In genomic region chr9:74961496-74961895, GRCh38 we compare ENCODE assay signal across 20 cellular contexts. TPM values are rescaled to one million over a fixed set of nuclear protein-coding genes. Genes with fewer than 3 reads are reported as not detected.
DNase-seq lines count a peak whose midpoint lies in the region; ATAC-seq and TF ChIP-seq lines count a peak whose summit lies in the region.
"Had no signal": no experiment of that assay in that cellular context is flagged by ENCODE, and none has a peak within 500 bp of the region (broad histone marks: within the 10 kb centered on the region; RNA-seq: fewer than 3 reads in every experiment).

No MANE protein-coding gene starts in this region.

- no peak overlapping the region for H3K4me3 Mint-ChIP-seq in activated T-cell treated with anti-CD3 and anti-CD28 coated beads, Interleukin-2, amount 50 U/mL, for 72 hours
- no peak overlapping the region for H3K4me3 Mint-ChIP-seq in activated T-cell treated with anti-CD3 and anti-CD28 coated beads, Interleukin-2, amount 50 U/mL, for 4 hours
- H3K4me3 Mint-ChIP-seq in endodermal cell = no peak overlapping the region
- H3K4me3 Mint-ChIP-seq in natural killer cell treated with Interleukin-12 subunit alpha and Interleukin-12 subunit beta and Interleukin-15 and Interleukin-18, amount 100 ng/mL, for 72 hours = no peak overlapping the region
- H3K4me3 Mint-ChIP-seq: B cell; CD4-positive, CD25-positive, alpha-beta regulatory T cell; CD8-positive, alpha-beta T cell; H9 had no signal

- no peak for DNase-seq in activated T-cell treated with anti-CD3 and anti-CD28 coated beads, Interleukin-2, amount 50 U/mL, for 72 hours
- DNase-seq in activated T-cell treated with anti-CD3 and anti-CD28 coated beads, Interleukin-2, amount 50 U/mL, for 4 hours = no peak
- DNase-seq in endodermal cell (no peak), activated gamma-delta T cell treated with Interleukin-2 at 50 U/mL for 16 hours (no peak)
- no peak for DNase-seq in natural killer cell treated with Interleukin-12 subunit alpha and Interleukin-12 subunit beta and Interleukin-15 and Interleukin-18, amount 100 ng/mL, for 72 hours (ENCODE audit: low spot score)
- DNase-seq: Caco-2; CD4-positive, CD25-positive, alpha-beta regulatory T cell; CD8-positive, alpha-beta T cell; DMS153; DND-41; GDM1; GM23248; H9 had no signal

- H3K9ac ChIP-seq in endodermal cell (ENCODE audit: extremely low read depth, low read length, poor library complexity, severe bottlenecking) = no peak overlapping the region
- H3K9ac ChIP-seq: BLaER1, GM23248 had no signal

- H3K4me3 ChIP-seq in endodermal cell (ENCODE audit: low read length) = peak overlapping the region; percentile 39
- H3K4me3 ChIP-seq: BLaER1, GM12878, GM23248 had no signal

- H3K27me3 ChIP-seq in endodermal cell (ENCODE audit: control insufficient read depth, insufficient read depth, low read length, poor library complexity, severe bottlenecking) = no peaks in the 10 kb centered on the region
- H3K27me3 ChIP-seq: BLaER1 had no signal

- no peaks in the 10 kb centered on the region for H3K36me3 ChIP-seq in endodermal cell (ENCODE audit: control insufficient read depth, insufficient read depth, low read length)

- H3K4me1 ChIP-seq in endodermal cell (ENCODE audit: control insufficient read depth, insufficient read depth, low read length) = no peaks in the 10 kb centered on the region
- H3K4me1 ChIP-seq: BLaER1, Caco-2 had no signal

- WGBS in endodermal cell (ENCODE audit: insufficient coverage in 1 of 2, insufficient read length in 1 of 2), 2 experiments = 94% methylated on average over 1 of the region's 1 CpG; no CpG with 5 or more reads in 1 of the 2 experiments

- H3K27ac ChIP-seq in endodermal cell (ENCODE audit: low read depth, low read length) = no peak overlapping the region
- H3K27ac ChIP-seq: 22Rv1, BLaER1, C4-2B, GM23248 had no signal

- H3K27ac Mint-ChIP-seq in activated T-cell treated with anti-CD3 and anti-CD28 coated beads, Interleukin-2, amount 50 U/mL, for 72 hours = peak overlapping the region; percentile 48
- H3K27ac Mint-ChIP-seq in endodermal cell = no peak overlapping the region
- peak overlapping the region; percentile 1 to 65 for H3K27ac Mint-ChIP-seq in natural killer cell treated with Interleukin-12 subunit alpha and Interleukin-12 subunit beta and Interleukin-15 and Interleukin-18, amount 100 ng/mL, for 72 hours
- H3K27ac Mint-ChIP-seq: B cell; CD4-positive, CD25-positive, alpha-beta regulatory T cell; CD8-positive, alpha-beta T cell; H9 had no signal

- no peak for TF ChIP-seq CTCF in endodermal cell (conservative IDR thresholded peaks at IDR 0.05)

- H3K9me3 Mint-ChIP-seq in activated T-cell treated with anti-CD3 and anti-CD28 coated beads, Interleukin-2, amount 50 U/mL, for 72 hours = peaks cover 6 to 7% of the 10 kb centered on the region in 2 donors
- H3K9me3 Mint-ChIP-seq in activated T-cell treated with anti-CD3 and anti-CD28 coated beads, Interleukin-2, amount 50 U/mL, for 4 hours = peaks cover 26% of the 10 kb centered on the region
- peaks cover 23% of the 10 kb centered on the region for H3K9me3 Mint-ChIP-seq in endodermal cell
- H3K9me3 Mint-ChIP-seq in natural killer cell treated with Interleukin-12 subunit alpha and Interleukin-12 subunit beta and Interleukin-15 and Interleukin-18, amount 100 ng/mL, for 72 hours = no peaks in the 10 kb centered on the region

- H3K36me3 Mint-ChIP-seq in activated T-cell treated with anti-CD3 and anti-CD28 coated beads, Interleukin-2, amount 50 U/mL, for 72 hours (ENCODE audit: insufficient read depth in 2 of 2) = peaks cover 13 to 20% of the 10 kb centered on the region in 2 donors
- H3K36me3 Mint-ChIP-seq in activated T-cell treated with anti-CD3 and anti-CD28 coated beads, Interleukin-2, amount 50 U/mL, for 4 hours (ENCODE audit: insufficient read depth) = peaks cover 34% of the 10 kb centered on the region
- H3K36me3 Mint-ChIP-seq in endodermal cell (ENCODE audit: low read depth) = peaks cover 22% of the 10 kb centered on the region
- peaks cover 6% of the 10 kb centered on the region for H3K36me3 Mint-ChIP-seq in natural killer cell treated with Interleukin-12 subunit alpha and Interleukin-12 subunit beta and Interleukin-15 and Interleukin-18, amount 100 ng/mL, for 72 hours

- ATAC-seq in activated T-cell treated with anti-CD3 and anti-CD28 coated beads, Interleukin-2, amount 50 U/mL, for 72 hours (replicated peaks in 1 of 2) = no peak
- ATAC-seq in activated T-cell treated with anti-CD3 and anti-CD28 coated beads, Interleukin-2, amount 50 U/mL, for 4 hours = no peak
- no peak for ATAC-seq in natural killer cell treated with Interleukin-12 subunit alpha and Interleukin-12 subunit beta and Interleukin-15 and Interleukin-18, amount 100 ng/mL, for 72 hours
- ATAC-seq in HG02840 (IDR thresholded peaks at IDR 0.05; ENCODE audit: low FRiP score, unreplicated experiment) = no peak
- ATAC-seq: CD8-positive, alpha-beta T cell; GM12878; HCT116 had no signal

- no peaks in the 10 kb centered on the region for H3K4me1 Mint-ChIP-seq in activated T-cell treated with anti-CD3 and anti-CD28 coated beads, Interleukin-2, amount 50 U/mL, for 72 hours (ENCODE audit: low read depth)
- H3K4me1 Mint-ChIP-seq in activated T-cell treated with anti-CD3 and anti-CD28 coated beads, Interleukin-2, amount 50 U/mL, for 4 hours (ENCODE audit: low read depth) = peaks cover 3% of the 10 kb centered on the region
- H3K4me1 Mint-ChIP-seq in endodermal cell = no peaks in the 10 kb centered on the region
- H3K4me1 Mint-ChIP-seq in natural killer cell treated with Interleukin-12 subunit alpha and Interleukin-12 subunit beta and Interleukin-15 and Interleukin-18, amount 100 ng/mL, for 72 hours (ENCODE audit: low read depth in 2 of 2) = peaks cover 23 to 26% of the 10 kb centered on the region in 2 donors
- H3K4me1 Mint-ChIP-seq: B cell, H9 had no signal

- H3K9me3 ChIP-seq in endodermal cell (ENCODE audit: control insufficient read depth, low read length) = peaks cover 23% of the 10 kb centered on the region
- H3K9me3 ChIP-seq: Caco-2 had no signal

- H3K27me3 Mint-ChIP-seq in activated T-cell treated with anti-CD3 and anti-CD28 coated beads, Interleukin-2, amount 50 U/mL, for 72 hours (ENCODE audit: low read depth) = no peaks in the 10 kb centered on the region
- H3K27me3 Mint-ChIP-seq in activated T-cell treated with anti-CD3 and anti-CD28 coated beads, Interleukin-2, amount 50 U/mL, for 4 hours (ENCODE audit: low read depth) = no peaks in the 10 kb centered on the region
- H3K27me3 Mint-ChIP-seq in endodermal cell (ENCODE audit: insufficient read depth) = no peaks in the 10 kb centered on the region
- H3K27me3 Mint-ChIP-seq in natural killer cell treated with Interleukin-12 subunit alpha and Interleukin-12 subunit beta and Interleukin-15 and Interleukin-18, amount 100 ng/mL, for 72 hours = no peaks in the 10 kb centered on the region
- H3K27me3 Mint-ChIP-seq: B cell; CD4-positive, CD25-positive, alpha-beta regulatory T cell had no signal

RNA-seq across cellular contexts. Expression of gene C9orf40, which starts 8.8 kb away (rescaled TPM):
- 10 to 100 TPM; 17.8 to 23.1 TPM for total RNA-seq in activated T-cell treated with anti-CD3 and anti-CD28 coated beads, Interleukin-2, amount 50 U/mL, for 72 hours
- 10 to 100 TPM; 11.8 to 13.7 (median 13.5) TPM for total RNA-seq in activated T-cell treated with anti-CD3 and anti-CD28 coated beads, Interleukin-2, amount 50 U/mL, for 4 hours
- 10 to 100 TPM; 17.6 to 25.2 TPM for total RNA-seq in endodermal cell
- polyA plus RNA-seq in endodermal cell (2013, experiment 1 of 2) = 13.7 TPM
- 14.9 TPM for polyA plus RNA-seq in endodermal cell (2013, experiment 2 of 2)
- 10 to 100 TPM; 11.6 to 15.1 TPM for total RNA-seq in natural killer cell treated with Interleukin-12 subunit alpha and Interleukin-12 subunit beta and Interleukin-15 and Interleukin-18, amount 100 ng/mL, for 72 hours
